8 cellular contexts compared by ENCODE assay signal in genomic region chr5:135332519-135333150, GRCh38.
DNase-seq lines count a peak whose midpoint lies in the region; ATAC-seq, FAIRE-seq and TF ChIP-seq lines count a peak whose summit lies in the region.

No MANE protein-coding gene starts in this region.

- peak; percentile 94 for FAIRE-seq in A204.1 (lab: Jason Lieb, UNC)
- peak; percentile 99 for FAIRE-seq in G401.6 (lab: Jason Lieb, UNC)

- H3K27ac Mint-ChIP-seq in type B pancreatic cell, result peak overlapping the region; percentile 58
- H3K27ac Mint-ChIP-seq in activated T-cell treated with anti-CD3 and anti-CD28 coated beads, Interleukin-2, amount 50 U/mL, for 72 hours, result no peak overlapping the region

- peak overlapping the region; percentile 25 for H3K4me3 Mint-ChIP-seq in type B pancreatic cell
- no peak overlapping the region for H3K4me3 Mint-ChIP-seq in activated T-cell treated with anti-CD3 and anti-CD28 coated beads, Interleukin-2, amount 50 U/mL, for 72 hours

- peaks cover 14% of the 10 kb centered on the region for H3K36me3 Mint-ChIP-seq in type B pancreatic cell
- H3K36me3 Mint-ChIP-seq in activated T-cell treated with anti-CD3 and anti-CD28 coated beads, Interleukin-2, amount 50 U/mL, for 72 hours (ENCODE audit: insufficient read depth in 2 of 2), result peaks cover 0 to 2% of the 10 kb centered on the region in 2 donors

- H3K27me3 Mint-ChIP-seq in type B pancreatic cell, result no peaks in the 10 kb centered on the region
- H3K27me3 Mint-ChIP-seq in activated T-cell treated with anti-CD3 and anti-CD28 coated beads, Interleukin-2, amount 50 U/mL, for 72 hours (ENCODE audit: low read depth), result no peaks in the 10 kb centered on the region

- H3K9me3 Mint-ChIP-seq in type B pancreatic cell, result no peaks in the 10 kb centered on the region
- no peaks in the 10 kb centered on the region for H3K9me3 Mint-ChIP-seq in activated T-cell treated with anti-CD3 and anti-CD28 coated beads, Interleukin-2, amount 50 U/mL, for 72 hours

- peak; percentile 23 for DNase-seq in NCI-H1105 treated with DMSO at 0.1 percent for 48 hours (lab: John Stamatoyannopoulos, UW)
- DNase-seq in amniotic epithelial cell (ENCODE audit: low read depth), result peak; percentile 70
- peak; percentile 83 for DNase-seq in iPS-NIHi7 (ENCODE audit: extremely low spot score)
- DNase-seq in type B pancreatic cell (ENCODE audit: extremely low spot score, unreplicated experiment), result no peak
- DNase-seq in activated T-cell treated with anti-CD3 and anti-CD28 coated beads, Interleukin-2, amount 50 U/mL, for 72 hours, result no peak
- DNase-seq in GOT3 (lab: John Stamatoyannopoulos, UW), result no peak

- H3K4me1 Mint-ChIP-seq in type B pancreatic cell (ENCODE audit: unreplicated experiment), result peaks cover 23% of the 10 kb centered on the region
- H3K4me1 Mint-ChIP-seq in activated T-cell treated with anti-CD3 and anti-CD28 coated beads, Interleukin-2, amount 50 U/mL, for 72 hours (ENCODE audit: low read depth), result no peaks in the 10 kb centered on the region

- TF ChIP-seq CTCF in type B pancreatic cell (conservative IDR thresholded peaks at IDR 0.05), result peak; percentile 78

- ATAC-seq in activated T-cell treated with anti-CD3 and anti-CD28 coated beads, Interleukin-2, amount 50 U/mL, for 72 hours (replicated peaks in 1 of 2), result no peak

Comparison
In these comparisons a context has a peak if more than half of its experiments do, and no peak if none do; other contexts are left out.
1. DNase-seq: peak in NCI-H1105 treated with DMSO at 0.1 percent for 48 hours (single experiment), amniotic epithelial cell (single experiment) and iPS-NIHi7 (single experiment); none in type B pancreatic cell (single experiment), activated T-cell treated with anti-CD3 and anti-CD28 coated beads, Interleukin-2, amount 50 U/mL, for 72 hours (0 of 2) and GOT3 (single experiment).